1 cellular context compared by ENCODE assay signal in genomic region chr6:30541515-30542403, GRCh38.
A peak's percentile ranks its signal among the peaks of the same experiment; 100 is the strongest.
TF ChIP-seq lines count a peak whose summit lies in the region.

No MANE protein-coding gene starts in this region.

TF ChIP-seq in K562, 482 proteins besides CTCF, POLR2A, EP300 and RAD21 (continued from another document and continues in another):
- TF ChIP-seq E2F6 (IDR thresholded peaks at IDR 0.05; ENCODE audit: borderline replicate concordance in 1 of 2, extremely low read depth in 1 of 2, insufficient read depth in 1 of 2, insufficient read length in 1 of 2, low read depth in 1 of 2, low read length in 1 of 2, poor library complexity in 1 of 2, severe bottlenecking in 1 of 2): peak in 1 of 2 experiments; percentile 40
- TF ChIP-seq JUND (IDR thresholded peaks at IDR 0.05; ENCODE audit: borderline replicate concordance, low read depth, low read length): peak; percentile 46; the same call in 1 of the 2 replicates
- TF ChIP-seq JUND (tag; IDR thresholded peaks at IDR 0.05; ENCODE audit: borderline replicate concordance, low read depth, low read length): no peak
- no peak for TF ChIP-seq HMG20A (CRISPR knock-in tag; conservative IDR thresholded peaks at IDR 0.05)
- TF ChIP-seq BHLHE40 (IDR thresholded peaks at IDR 0.05; ENCODE audit: low read length): no peak; the same call in 1 of the 2 replicates
- TF ChIP-seq CAMTA2 (CRISPR knock-in tag; conservative IDR thresholded peaks at IDR 0.05): no peak
- TF ChIP-seq ZNF79 (CRISPR knock-in tag; IDR thresholded peaks at IDR 0.05; ENCODE audit: low read depth): no peak
- no peak for TF ChIP-seq ZNF609 (CRISPR knock-in tag; IDR thresholded peaks at IDR 0.05; ENCODE audit: borderline replicate concordance)
- TF ChIP-seq, protein P1, sequence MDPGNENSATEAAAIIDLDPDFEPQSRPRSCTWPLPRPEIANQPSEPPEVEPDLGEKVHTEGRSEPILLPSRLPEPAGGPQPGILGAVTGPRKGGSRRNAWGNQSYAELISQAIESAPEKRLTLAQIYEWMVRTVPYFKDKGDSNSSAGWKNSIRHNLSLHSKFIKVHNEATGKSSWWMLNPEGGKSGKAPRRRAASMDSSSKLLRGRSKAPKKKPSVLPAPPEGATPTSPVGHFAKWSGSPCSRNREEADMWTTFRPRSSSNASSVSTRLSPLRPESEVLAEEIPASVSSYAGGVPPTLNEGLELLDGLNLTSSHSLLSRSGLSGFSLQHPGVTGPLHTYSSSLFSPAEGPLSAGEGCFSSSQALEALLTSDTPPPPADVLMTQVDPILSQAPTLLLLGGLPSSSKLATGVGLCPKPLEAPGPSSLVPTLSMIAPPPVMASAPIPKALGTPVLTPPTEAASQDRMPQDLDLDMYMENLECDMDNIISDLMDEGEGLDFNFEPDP (CRISPR knock-in tag; IDR thresholded peaks at IDR 0.05): no peak
- TF ChIP-seq CBX5 (IDR thresholded peaks at IDR 0.05; ENCODE audit: borderline replicate concordance, low read depth): no peak
- no peak for TF ChIP-seq SRF (CRISPR knock-in tag; IDR thresholded peaks at IDR 0.05)
- TF ChIP-seq, protein P2, sequence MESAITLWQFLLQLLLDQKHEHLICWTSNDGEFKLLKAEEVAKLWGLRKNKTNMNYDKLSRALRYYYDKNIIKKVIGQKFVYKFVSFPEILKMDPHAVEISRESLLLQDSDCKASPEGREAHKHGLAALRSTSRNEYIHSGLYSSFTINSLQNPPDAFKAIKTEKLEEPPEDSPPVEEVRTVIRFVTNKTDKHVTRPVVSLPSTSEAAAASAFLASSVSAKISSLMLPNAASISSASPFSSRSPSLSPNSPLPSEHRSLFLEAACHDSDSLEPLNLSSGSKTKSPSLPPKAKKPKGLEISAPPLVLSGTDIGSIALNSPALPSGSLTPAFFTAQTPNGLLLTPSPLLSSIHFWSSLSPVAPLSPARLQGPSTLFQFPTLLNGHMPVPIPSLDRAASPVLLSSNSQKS (CRISPR knock-in tag; IDR thresholded peaks at IDR 0.05): no peak
- TF ChIP-seq, protein P3, sequence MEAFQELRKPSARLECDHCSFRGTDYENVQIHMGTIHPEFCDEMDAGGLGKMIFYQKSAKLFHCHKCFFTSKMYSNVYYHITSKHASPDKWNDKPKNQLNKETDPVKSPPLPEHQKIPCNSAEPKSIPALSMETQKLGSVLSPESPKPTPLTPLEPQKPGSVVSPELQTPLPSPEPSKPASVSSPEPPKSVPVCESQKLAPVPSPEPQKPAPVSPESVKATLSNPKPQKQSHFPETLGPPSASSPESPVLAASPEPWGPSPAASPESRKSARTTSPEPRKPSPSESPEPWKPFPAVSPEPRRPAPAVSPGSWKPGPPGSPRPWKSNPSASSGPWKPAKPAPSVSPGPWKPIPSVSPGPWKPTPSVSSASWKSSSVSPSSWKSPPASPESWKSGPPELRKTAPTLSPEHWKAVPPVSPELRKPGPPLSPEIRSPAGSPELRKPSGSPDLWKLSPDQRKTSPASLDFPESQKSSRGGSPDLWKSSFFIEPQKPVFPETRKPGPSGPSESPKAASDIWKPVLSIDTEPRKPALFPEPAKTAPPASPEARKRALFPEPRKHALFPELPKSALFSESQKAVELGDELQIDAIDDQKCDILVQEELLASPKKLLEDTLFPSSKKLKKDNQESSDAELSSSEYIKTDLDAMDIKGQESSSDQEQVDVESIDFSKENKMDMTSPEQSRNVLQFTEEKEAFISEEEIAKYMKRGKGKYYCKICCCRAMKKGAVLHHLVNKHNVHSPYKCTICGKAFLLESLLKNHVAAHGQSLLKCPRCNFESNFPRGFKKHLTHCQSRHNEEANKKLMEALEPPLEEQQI (IDR thresholded peaks at IDR 0.05): peak; percentile 40; the same call in 1 of the 2 replicates
- no peak for TF ChIP-seq FOS (IDR thresholded peaks at IDR 0.05; ENCODE audit: extremely low read depth, insufficient read length)
- TF ChIP-seq ZNF766 (CRISPR knock-in tag; conservative IDR thresholded peaks at IDR 0.05): no peak
- no peak for TF ChIP-seq ZNF175 (CRISPR knock-in tag; IDR thresholded peaks at IDR 0.05; ENCODE audit: low read depth)
- no peak for TF ChIP-seq CHCHD3 (CRISPR knock-in tag; IDR thresholded peaks at IDR 0.05)
- TF ChIP-seq, protein P4, sequence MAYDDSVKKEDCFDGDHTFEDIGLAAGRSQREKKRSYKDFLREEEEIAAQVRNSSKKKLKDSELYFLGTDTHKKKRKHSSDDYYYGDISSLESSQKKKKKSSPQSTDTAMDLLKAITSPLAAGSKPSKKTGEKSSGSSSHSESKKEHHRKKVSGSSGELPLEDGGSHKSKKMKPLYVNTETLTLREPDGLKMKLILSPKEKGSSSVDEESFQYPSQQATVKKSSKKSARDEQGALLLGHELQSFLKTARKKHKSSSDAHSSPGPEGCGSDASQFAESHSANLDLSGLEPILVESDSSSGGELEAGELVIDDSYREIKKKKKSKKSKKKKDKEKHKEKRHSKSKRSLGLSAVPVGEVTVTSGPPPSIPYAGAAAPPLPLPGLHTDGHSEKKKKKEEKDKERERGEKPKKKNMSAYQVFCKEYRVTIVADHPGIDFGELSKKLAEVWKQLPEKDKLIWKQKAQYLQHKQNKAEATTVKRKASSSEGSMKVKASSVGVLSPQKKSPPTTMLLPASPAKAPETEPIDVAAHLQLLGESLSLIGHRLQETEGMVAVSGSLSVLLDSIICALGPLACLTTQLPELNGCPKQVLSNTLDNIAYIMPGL (CRISPR knock-in tag; IDR thresholded peaks at IDR 0.05): no peak
- TF ChIP-seq TFAM (CRISPR knock-in tag; conservative IDR thresholded peaks at IDR 0.05): no peak
- TF ChIP-seq ZNF282 (CRISPR knock-in tag; IDR thresholded peaks at IDR 0.05): no peak
- TF ChIP-seq, protein P5, sequence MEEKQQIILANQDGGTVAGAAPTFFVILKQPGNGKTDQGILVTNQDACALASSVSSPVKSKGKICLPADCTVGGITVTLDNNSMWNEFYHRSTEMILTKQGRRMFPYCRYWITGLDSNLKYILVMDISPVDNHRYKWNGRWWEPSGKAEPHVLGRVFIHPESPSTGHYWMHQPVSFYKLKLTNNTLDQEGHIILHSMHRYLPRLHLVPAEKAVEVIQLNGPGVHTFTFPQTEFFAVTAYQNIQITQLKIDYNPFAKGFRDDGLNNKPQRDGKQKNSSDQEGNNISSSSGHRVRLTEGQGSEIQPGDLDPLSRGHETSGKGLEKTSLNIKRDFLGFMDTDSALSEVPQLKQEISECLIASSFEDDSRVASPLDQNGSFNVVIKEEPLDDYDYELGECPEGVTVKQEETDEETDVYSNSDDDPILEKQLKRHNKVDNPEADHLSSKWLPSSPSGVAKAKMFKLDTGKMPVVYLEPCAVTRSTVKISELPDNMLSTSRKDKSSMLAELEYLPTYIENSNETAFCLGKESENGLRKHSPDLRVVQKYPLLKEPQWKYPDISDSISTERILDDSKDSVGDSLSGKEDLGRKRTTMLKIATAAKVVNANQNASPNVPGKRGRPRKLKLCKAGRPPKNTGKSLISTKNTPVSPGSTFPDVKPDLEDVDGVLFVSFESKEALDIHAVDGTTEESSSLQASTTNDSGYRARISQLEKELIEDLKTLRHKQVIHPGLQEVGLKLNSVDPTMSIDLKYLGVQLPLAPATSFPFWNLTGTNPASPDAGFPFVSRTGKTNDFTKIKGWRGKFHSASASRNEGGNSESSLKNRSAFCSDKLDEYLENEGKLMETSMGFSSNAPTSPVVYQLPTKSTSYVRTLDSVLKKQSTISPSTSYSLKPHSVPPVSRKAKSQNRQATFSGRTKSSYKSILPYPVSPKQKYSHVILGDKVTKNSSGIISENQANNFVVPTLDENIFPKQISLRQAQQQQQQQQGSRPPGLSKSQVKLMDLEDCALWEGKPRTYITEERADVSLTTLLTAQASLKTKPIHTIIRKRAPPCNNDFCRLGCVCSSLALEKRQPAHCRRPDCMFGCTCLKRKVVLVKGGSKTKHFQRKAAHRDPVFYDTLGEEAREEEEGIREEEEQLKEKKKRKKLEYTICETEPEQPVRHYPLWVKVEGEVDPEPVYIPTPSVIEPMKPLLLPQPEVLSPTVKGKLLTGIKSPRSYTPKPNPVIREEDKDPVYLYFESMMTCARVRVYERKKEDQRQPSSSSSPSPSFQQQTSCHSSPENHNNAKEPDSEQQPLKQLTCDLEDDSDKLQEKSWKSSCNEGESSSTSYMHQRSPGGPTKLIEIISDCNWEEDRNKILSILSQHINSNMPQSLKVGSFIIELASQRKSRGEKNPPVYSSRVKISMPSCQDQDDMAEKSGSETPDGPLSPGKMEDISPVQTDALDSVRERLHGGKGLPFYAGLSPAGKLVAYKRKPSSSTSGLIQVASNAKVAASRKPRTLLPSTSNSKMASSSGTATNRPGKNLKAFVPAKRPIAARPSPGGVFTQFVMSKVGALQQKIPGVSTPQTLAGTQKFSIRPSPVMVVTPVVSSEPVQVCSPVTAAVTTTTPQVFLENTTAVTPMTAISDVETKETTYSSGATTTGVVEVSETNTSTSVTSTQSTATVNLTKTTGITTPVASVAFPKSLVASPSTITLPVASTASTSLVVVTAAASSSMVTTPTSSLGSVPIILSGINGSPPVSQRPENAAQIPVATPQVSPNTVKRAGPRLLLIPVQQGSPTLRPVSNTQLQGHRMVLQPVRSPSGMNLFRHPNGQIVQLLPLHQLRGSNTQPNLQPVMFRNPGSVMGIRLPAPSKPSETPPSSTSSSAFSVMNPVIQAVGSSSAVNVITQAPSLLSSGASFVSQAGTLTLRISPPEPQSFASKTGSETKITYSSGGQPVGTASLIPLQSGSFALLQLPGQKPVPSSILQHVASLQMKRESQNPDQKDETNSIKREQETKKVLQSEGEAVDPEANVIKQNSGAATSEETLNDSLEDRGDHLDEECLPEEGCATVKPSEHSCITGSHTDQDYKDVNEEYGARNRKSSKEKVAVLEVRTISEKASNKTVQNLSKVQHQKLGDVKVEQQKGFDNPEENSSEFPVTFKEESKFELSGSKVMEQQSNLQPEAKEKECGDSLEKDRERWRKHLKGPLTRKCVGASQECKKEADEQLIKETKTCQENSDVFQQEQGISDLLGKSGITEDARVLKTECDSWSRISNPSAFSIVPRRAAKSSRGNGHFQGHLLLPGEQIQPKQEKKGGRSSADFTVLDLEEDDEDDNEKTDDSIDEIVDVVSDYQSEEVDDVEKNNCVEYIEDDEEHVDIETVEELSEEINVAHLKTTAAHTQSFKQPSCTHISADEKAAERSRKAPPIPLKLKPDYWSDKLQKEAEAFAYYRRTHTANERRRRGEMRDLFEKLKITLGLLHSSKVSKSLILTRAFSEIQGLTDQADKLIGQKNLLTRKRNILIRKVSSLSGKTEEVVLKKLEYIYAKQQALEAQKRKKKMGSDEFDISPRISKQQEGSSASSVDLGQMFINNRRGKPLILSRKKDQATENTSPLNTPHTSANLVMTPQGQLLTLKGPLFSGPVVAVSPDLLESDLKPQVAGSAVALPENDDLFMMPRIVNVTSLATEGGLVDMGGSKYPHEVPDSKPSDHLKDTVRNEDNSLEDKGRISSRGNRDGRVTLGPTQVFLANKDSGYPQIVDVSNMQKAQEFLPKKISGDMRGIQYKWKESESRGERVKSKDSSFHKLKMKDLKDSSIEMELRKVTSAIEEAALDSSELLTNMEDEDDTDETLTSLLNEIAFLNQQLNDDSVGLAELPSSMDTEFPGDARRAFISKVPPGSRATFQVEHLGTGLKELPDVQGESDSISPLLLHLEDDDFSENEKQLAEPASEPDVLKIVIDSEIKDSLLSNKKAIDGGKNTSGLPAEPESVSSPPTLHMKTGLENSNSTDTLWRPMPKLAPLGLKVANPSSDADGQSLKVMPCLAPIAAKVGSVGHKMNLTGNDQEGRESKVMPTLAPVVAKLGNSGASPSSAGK (IDR thresholded peaks at IDR 0.05): no peak
- 0 out of 4 replicates have a peak, but pooled peaks of 1 of the 2 experiments have one; percentile 21 for TF ChIP-seq TBL1XR1 (IDR thresholded peaks at IDR 0.05; ENCODE audit: low read length in 2 of 2)
- no peak for TF ChIP-seq NFRKB (IDR thresholded peaks at IDR 0.05; ENCODE audit: low read depth)
- no peak for TF ChIP-seq ZNF316 (IDR thresholded peaks at IDR 0.05)
- no peak for TF ChIP-seq WHSC1 (IDR thresholded peaks at IDR 0.05; ENCODE audit: low read length)
- TF ChIP-seq ESRRB (CRISPR knock-in tag; IDR thresholded peaks at IDR 0.05; ENCODE audit: borderline replicate concordance): no peak
